ENCODE assay signal across 15 cellular contexts in the genomic region with DNA sequence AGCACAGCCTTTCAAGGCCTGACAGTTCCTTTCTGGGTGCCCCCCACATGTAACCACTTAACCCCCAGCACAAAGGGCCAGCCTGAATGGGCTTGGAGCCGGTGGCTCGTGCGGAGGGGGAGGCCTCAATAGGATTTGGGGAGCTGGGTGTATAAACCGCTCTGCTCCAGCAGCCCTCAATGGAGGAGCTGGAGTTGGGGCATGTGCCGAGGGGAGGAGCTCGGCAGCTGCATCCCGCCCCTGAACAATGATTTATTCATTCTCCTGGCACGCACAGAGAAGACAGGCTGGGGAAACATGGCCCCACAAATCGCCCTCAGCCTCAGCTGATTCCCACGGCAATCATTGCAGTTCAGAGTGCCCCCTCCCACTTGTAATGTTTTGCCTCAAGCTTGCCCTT. TPM values are rescaled to one million over a fixed set of nuclear protein-coding genes. Genes with fewer than 3 reads are reported as not detected.
A peak's percentile ranks its signal among the peaks of the same experiment; 100 is the strongest.
DNase-seq lines count a peak whose midpoint lies in the region.
"Had no signal": no experiment of that assay in that cellular context is flagged by ENCODE, and none has a peak within 500 bp of the region (broad histone marks: within the 10 kb centered on the region; RNA-seq: fewer than 3 reads in every experiment).

No MANE protein-coding gene starts in this region.

- intact Hi-C loops in posterior vena cava (cut with DNase I) = loop anchor here (5.0 kb wide), 3 partner anchors 153 to 273 kb away; partner anchors contain the start of gene TFAP2E (in 1 of the 2)

- DNase-seq in EH (ENCODE audit: low read depth) = peak; percentile 26
- DNase-seq in anterior cingulate cortex (lab: John Stamatoyannopoulos, UW) = peak in 46 of 58 donors; percentile 19 to 88 (median 56)
- peak; percentile 91 for DNase-seq in globus pallidus (ENCODE audit: low spot score)
- DNase-seq in occipital lobe (lab: John Stamatoyannopoulos, UW) = peak; percentile 42
- no peak for DNase-seq in activated CD4-positive, alpha-beta T cell treated with anti-CD3 and anti-CD28 coated beads for 4 hours
- DNase-seq in NOMO-1 treated with dmso at 0.1 percent for 144 hours (lab: John Stamatoyannopoulos, UW; ENCODE audit: unreplicated experiment) = no peak
- no peak for DNase-seq in HPDE6-E6E7 (ENCODE audit: extremely low spot score)
- DNase-seq in posterior vena cava (ENCODE audit: low spot score) = no peak
- DNase-seq: activated naive CD8-positive, alpha-beta T cell treated with anti-CD3 and anti-CD28 coated beads, Interleukin-2, amount 50 U/mL, for 24 hours; activated T-cell treated with anti-CD3 and anti-CD28 coated beads for 4 hours; BE2C; colonic mucosa; DMS153; mammary epithelial cell; NCI-H1694 had no signal

RNA-seq across cellular contexts. Expression of gene C1orf216, which starts 6.9 kb away (rescaled TPM):
- total RNA-seq in occipital lobe = 73.0 TPM
- 10 to 100 TPM; 16.6 to 18.0 TPM for total RNA-seq in posterior vena cava

RNA-seq across cellular contexts. Expression of gene CLSPN, which starts 44.2 kb away (rescaled TPM):
- total RNA-seq in occipital lobe = 10.9 TPM
- under 1 TPM; 0.76 to 0.93 TPM for total RNA-seq in posterior vena cava

Comparison
In these comparisons a context has a peak if more than half of its experiments do, and no peak if none do; other contexts are left out.
1. DNase-seq: peak in EH (single experiment), anterior cingulate cortex (46 of 58), globus pallidus (single experiment) and occipital lobe (single experiment); none in activated CD4-positive, alpha-beta T cell treated with anti-CD3 and anti-CD28 coated beads for 4 hours (0 of 2), NOMO-1 treated with dmso at 0.1 percent for 144 hours (single experiment), HPDE6-E6E7 (single experiment) and posterior vena cava (single experiment).